In the genomic region with DNA sequence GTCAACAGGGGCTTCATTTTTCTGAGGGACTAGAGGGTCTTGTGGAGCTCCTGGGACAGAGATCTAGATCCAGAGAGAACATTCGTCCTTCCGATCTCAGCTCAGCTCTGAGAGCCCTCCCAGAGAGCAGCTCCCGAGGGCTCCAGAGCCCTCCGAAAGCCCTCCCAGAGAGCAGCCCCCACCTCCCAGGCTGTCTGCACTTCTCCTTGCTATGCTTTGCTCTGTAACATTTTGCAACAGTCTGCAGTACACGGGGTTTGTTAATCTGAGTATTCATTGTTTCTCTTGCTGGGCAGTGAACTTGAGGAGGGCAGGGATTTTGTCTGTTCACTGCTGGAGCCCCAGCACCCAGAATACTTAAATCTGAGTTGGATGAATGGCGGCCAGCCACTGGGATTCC, we compare ENCODE assay signal across 14 cellular contexts. TPM values are rescaled to one million over a fixed set of nuclear protein-coding genes. Genes with fewer than 3 reads are reported as not detected.
DNase-seq lines count a peak whose midpoint lies in the region; ATAC-seq and TF ChIP-seq lines count a peak whose summit lies in the region.
"Had no signal": no experiment of that assay in that cellular context is flagged by ENCODE, and none has a peak within 500 bp of the region (broad histone marks: within the 10 kb centered on the region; RNA-seq: fewer than 3 reads in every experiment).

No MANE protein-coding gene starts in this region.

- peaks cover 8% of the 10 kb centered on the region for H3K36me3 ChIP-seq in CD8-positive, alpha-beta T cell (ENCODE audit: insufficient read depth, low read length)
- H3K36me3 ChIP-seq in OCI-LY1 (ENCODE audit: insufficient read depth, low read length) (peaks cover 28% of the 10 kb centered on the region), endodermal cell (ENCODE audit: control insufficient read depth, insufficient read depth, low read length) (peaks cover 13% of the 10 kb centered on the region), sigmoid colon (peaks cover 0 to 18% (median under 1%) of the 10 kb centered on the region in 4 donors)

- H3K36me3 Mint-ChIP-seq in CD8-positive, alpha-beta T cell = peaks cover 19% of the 10 kb centered on the region
- peaks cover 18% of the 10 kb centered on the region for H3K36me3 Mint-ChIP-seq in endodermal cell (ENCODE audit: low read depth)
- H3K36me3 Mint-ChIP-seq in activated CD4-positive, alpha-beta memory T cell treated with anti-CD3 and anti-CD28 coated beads, Interleukin-2, amount 10 ng/mL, durations not matched to agents 7 days and 5 days (ENCODE audit: low read depth) = peaks cover 10% of the 10 kb centered on the region

- H3K4me1 ChIP-seq in CD8-positive, alpha-beta T cell (ENCODE audit: insufficient read depth, low read length) = peaks cover 33% of the 10 kb centered on the region
- H3K4me1 ChIP-seq in OCI-LY1 (ENCODE audit: insufficient read depth, low read length, severe bottlenecking) (peaks cover 31% of the 10 kb centered on the region), endodermal cell (ENCODE audit: control insufficient read depth, insufficient read depth, low read length) (no peaks in the 10 kb centered on the region), sigmoid colon (peaks cover 0 to 61% (median 52%) of the 10 kb centered on the region in 4 donors)

- no peak for TF ChIP-seq CTCF in CD8-positive, alpha-beta T cell (IDR thresholded peaks at IDR 0.05)
- TF ChIP-seq CTCF in OCI-LY1 (IDR thresholded peaks at IDR 0.05; ENCODE audit: low read length) (no peak), endodermal cell (conservative IDR thresholded peaks at IDR 0.05) (no peak), sigmoid colon (IDR thresholded peaks at IDR 0.05) (no peak)

- WGBS in endodermal cell (ENCODE audit: insufficient coverage in 1 of 2, insufficient read length in 1 of 2), 2 experiments = 95 to 98% methylated on average over 5 to 6 of the region's 6 CpGs
- 86 to 90% methylated on average over 6 of the region's 6 CpGs for WGBS in sigmoid colon, 2 donors

- no peak for TF ChIP-seq POLR2A in sigmoid colon (IDR thresholded peaks at IDR 0.05)

- H3K9me3 ChIP-seq in CD8-positive, alpha-beta T cell (ENCODE audit: low read length) = no peaks in the 10 kb centered on the region
- no peaks in the 10 kb centered on the region for H3K9me3 ChIP-seq in OCI-LY1 (ENCODE audit: low read length)
- no peaks in the 10 kb centered on the region for H3K9me3 ChIP-seq in endodermal cell (ENCODE audit: control insufficient read depth, low read length)
- no peaks in the 10 kb centered on the region for H3K9me3 ChIP-seq in sigmoid colon
- H3K9me3 ChIP-seq: gastrocnemius medialis had no signal

- peak overlapping the region; percentile 100; the same call in 1 of the 2 replicates for H3K9ac ChIP-seq in OCI-LY1 (ENCODE audit: low read length)
- H3K9ac ChIP-seq in endodermal cell (ENCODE audit: extremely low read depth, low read length, poor library complexity, severe bottlenecking) = no peak overlapping the region

- no peaks in the 10 kb centered on the region for H3K27me3 Mint-ChIP-seq in CD8-positive, alpha-beta T cell (ENCODE audit: low read depth)
- no peaks in the 10 kb centered on the region for H3K27me3 Mint-ChIP-seq in endodermal cell (ENCODE audit: insufficient read depth)
- H3K27me3 Mint-ChIP-seq in activated CD4-positive, alpha-beta memory T cell treated with anti-CD3 and anti-CD28 coated beads, Interleukin-2, amount 10 ng/mL, durations not matched to agents 7 days and 5 days = no peaks in the 10 kb centered on the region
- H3K27me3 Mint-ChIP-seq in stimulated activated naive CD8-positive, alpha-beta T cell treated with anti-CD3 and anti-CD28 coated beads, Interleukin-15, amount 100 ng/mL, for 72 hours = no peaks in the 10 kb centered on the region

- no peak overlapping the region for H3K4me3 ChIP-seq in CD8-positive, alpha-beta T cell (ENCODE audit: low read depth, low read length)
- H3K4me3 ChIP-seq in OCI-LY1 (ENCODE audit: low read depth, low read length, poor library complexity, severe bottlenecking) (peak overlapping the region; percentile 93), endodermal cell (ENCODE audit: low read length) (no peak overlapping the region), sigmoid colon (no peak overlapping the region)
- H3K4me3 ChIP-seq: gastrocnemius medialis had no signal

- H3K27ac Mint-ChIP-seq in CD8-positive, alpha-beta T cell = peak overlapping the region; percentile 22
- H3K27ac Mint-ChIP-seq in endodermal cell = peak overlapping the region; percentile 35
- no peak overlapping the region for H3K27ac Mint-ChIP-seq in activated CD4-positive, alpha-beta memory T cell treated with anti-CD3 and anti-CD28 coated beads, Interleukin-2, amount 10 ng/mL, durations not matched to agents 7 days and 5 days
- peak overlapping the region in 1 of 2 donors; percentile 5 for H3K27ac Mint-ChIP-seq in stimulated activated naive CD8-positive, alpha-beta T cell treated with anti-CD3 and anti-CD28 coated beads, Interleukin-15, amount 100 ng/mL, for 72 hours

- H2AFZ ChIP-seq in OCI-LY1 (ENCODE audit: low read length) = no peak overlapping the region

- POLR2A ChIA-PET in CD8-positive, alpha-beta T cell (lab: Charles Lee) = no interaction called here
- POLR2A ChIA-PET in activated CD4-positive, alpha-beta memory T cell treated with anti-CD3 and anti-CD28 coated beads, Interleukin-2, amount 10 ng/mL, durations not matched to agents 7 days and 5 days (lab: Charles Lee) = interaction anchor here (1.2 to 2.8 kb wide), 2 partner anchors 14 to 16 kb away, joined by 3 to 8 read pairs; no protein-coding TSS in a partner anchor

- no peaks in the 10 kb centered on the region for H3K9me2 ChIP-seq in OCI-LY1 (ENCODE audit: low read depth, low read length)

- intact Hi-C loops in CD8-positive, alpha-beta T cell (cut with DNase I, micrococcal nuclease) = no loop called here
- intact Hi-C loops in sigmoid colon (cut with DNase I) = no loop called here

- H3F3A ChIP-seq in OCI-LY1 (ENCODE audit: insufficient read depth, low read length) = no peaks in the 10 kb centered on the region

- H3K27me3 ChIP-seq in CD8-positive, alpha-beta T cell (ENCODE audit: insufficient read depth, low read length) = no peaks in the 10 kb centered on the region
- H3K27me3 ChIP-seq in OCI-LY1 (ENCODE audit: insufficient read depth, low read length) (no peaks in the 10 kb centered on the region), endodermal cell (ENCODE audit: control insufficient read depth, insufficient read depth, low read length, poor library complexity, severe bottlenecking) (no peaks in the 10 kb centered on the region), sigmoid colon (peaks cover 0 to 2% (median 0%) of the 10 kb centered on the region in 3 donors)
- H3K27me3 ChIP-seq: gastrocnemius medialis had no signal

- no peak for TF ChIP-seq EP300 in sigmoid colon (IDR thresholded peaks at IDR 0.05)

- H4K20me1 ChIP-seq in OCI-LY1 (ENCODE audit: insufficient read depth, low read length) = no peaks in the 10 kb centered on the region

- no peak overlapping the region for H3K4me3 Mint-ChIP-seq in CD8-positive, alpha-beta T cell
- no peak overlapping the region for H3K4me3 Mint-ChIP-seq in endodermal cell
- no peak overlapping the region for H3K4me3 Mint-ChIP-seq in activated CD4-positive, alpha-beta memory T cell treated with anti-CD3 and anti-CD28 coated beads, Interleukin-2, amount 10 ng/mL, durations not matched to agents 7 days and 5 days
- H3K4me3 Mint-ChIP-seq in stimulated activated naive CD8-positive, alpha-beta T cell treated with anti-CD3 and anti-CD28 coated beads, Interleukin-15, amount 100 ng/mL, for 72 hours = peak overlapping the region in 1 of 2 donors; percentile 26

- H3K4me2 ChIP-seq in OCI-LY1 (ENCODE audit: low read length) = peak overlapping the region; percentile 90

- peaks cover 35% of the 10 kb centered on the region for H3K4me1 Mint-ChIP-seq in CD8-positive, alpha-beta T cell (ENCODE audit: low read depth)
- H3K4me1 Mint-ChIP-seq in endodermal cell = peaks cover 11% of the 10 kb centered on the region
- H3K4me1 Mint-ChIP-seq in activated CD4-positive, alpha-beta memory T cell treated with anti-CD3 and anti-CD28 coated beads, Interleukin-2, amount 10 ng/mL, durations not matched to agents 7 days and 5 days = peaks cover 44% of the 10 kb centered on the region
- H3K4me1 Mint-ChIP-seq in stimulated activated naive CD8-positive, alpha-beta T cell treated with anti-CD3 and anti-CD28 coated beads, Interleukin-15, amount 100 ng/mL, for 72 hours = peaks cover 52% of the 10 kb centered on the region

- no peak for DNase-seq in CD8-positive, alpha-beta T cell
- DNase-seq in endodermal cell = no peak
- no peak for DNase-seq in sigmoid colon
- DNase-seq in activated CD4-positive, alpha-beta memory T cell treated with anti-CD3 and anti-CD28 coated beads, Interleukin-2, amount 10 ng/mL, durations not matched to agents 7 days and 5 days = no peak
- DNase-seq in stimulated activated naive CD8-positive, alpha-beta T cell treated with anti-CD3 and anti-CD28 coated beads, Interleukin-15, amount 100 ng/mL, for 72 hours = no peak
- DNase-seq: activated CD4-positive, alpha-beta T cell treated with anti-CD3 and anti-CD28 coated beads, Interleukin-2, amount 50 U/mL, for 48 hours; activated gamma-delta T cell; gastrocnemius medialis; NCI-H82; stimulated activated CD4-positive, alpha-beta T cell treated with anti-CD3 and anti-CD28 coated beads, Interleukin-12 subunit alpha, Interleukin-12 subunit beta, amount 100 ng/mL, for 4 hours had no signal

- CTCF ChIA-PET in CD8-positive, alpha-beta T cell (lab: Charles Lee) = interaction anchor here (1.3 to 54.2 kb wide), 3 partner anchors 9 to 51 kb away, joined by 3 to 2176 read pairs (median 61); partner anchors contain the start of genes LGALS1, NOL12, PDXP and SH3BP1
- CTCF ChIA-PET in activated CD4-positive, alpha-beta memory T cell treated with anti-CD3 and anti-CD28 coated beads, Interleukin-2, amount 10 ng/mL, durations not matched to agents 7 days and 5 days (lab: Charles Lee) = interaction anchor here (1.1 to 3.6 kb wide), 2 partner anchors 32 kb away, joined by 4 to 15 read pairs; no protein-coding TSS in a partner anchor

- no peak overlapping the region for H3K27ac ChIP-seq in CD8-positive, alpha-beta T cell (ENCODE audit: low read depth, low read length)
- H3K27ac ChIP-seq in OCI-LY1 (ENCODE audit: low read depth, low read length, poor library complexity, severe bottlenecking) = peak overlapping the region; percentile 92
- H3K27ac ChIP-seq in endodermal cell (ENCODE audit: low read depth, low read length) = no peak overlapping the region
- peak overlapping the region in 3 of 4 donors; percentile 17 to 98 (median 95) for H3K27ac ChIP-seq in sigmoid colon
- H3K27ac ChIP-seq: gastrocnemius medialis had no signal

- no peaks in the 10 kb centered on the region for H3K9me3 Mint-ChIP-seq in CD8-positive, alpha-beta T cell
- no peaks in the 10 kb centered on the region for H3K9me3 Mint-ChIP-seq in endodermal cell
- no peaks in the 10 kb centered on the region for H3K9me3 Mint-ChIP-seq in activated CD4-positive, alpha-beta memory T cell treated with anti-CD3 and anti-CD28 coated beads, Interleukin-2, amount 10 ng/mL, durations not matched to agents 7 days and 5 days
- H3K9me3 Mint-ChIP-seq in stimulated activated naive CD8-positive, alpha-beta T cell treated with anti-CD3 and anti-CD28 coated beads, Interleukin-15, amount 100 ng/mL, for 72 hours = no peaks in the 10 kb centered on the region

- H3K79me2 ChIP-seq in OCI-LY1 (ENCODE audit: insufficient read depth, low read length) = peaks cover 15% of the 10 kb centered on the region

- ATAC-seq in CD8-positive, alpha-beta T cell = no peak
- ATAC-seq in HG03354 (IDR thresholded peaks at IDR 0.05; ENCODE audit: poor library complexity, severe bottlenecking, unreplicated experiment) (no peak), HG03108 (IDR thresholded peaks at IDR 0.05; ENCODE audit: unreplicated experiment) (no peak)
- no peak for ATAC-seq in stimulated activated naive CD8-positive, alpha-beta T cell treated with anti-CD3 and anti-CD28 coated beads, Interleukin-15, amount 100 ng/mL, for 72 hours
- ATAC-seq: gastrocnemius medialis had no signal

RNA-seq across cellular contexts. Expression of gene GGA1, which starts 2.6 kb away (rescaled TPM):
- 10 to 100 TPM; 66.0 to 69.1 TPM for total RNA-seq in CD8-positive, alpha-beta T cell
- 10 to 100 TPM; 87.5 TPM for total RNA-seq in endodermal cell
- polyA plus RNA-seq in endodermal cell (2013, experiment 1 of 2) = 60.0 TPM
- polyA plus RNA-seq in endodermal cell (2013, experiment 2 of 2) = 56.4 TPM
- total RNA-seq in sigmoid colon = 10 to 100 TPM; 26.4 to 59.8 (median 42.3) TPM
- polyA plus RNA-seq in sigmoid colon = 10 to 100 TPM; 25.2 to 77.4 (median 34.4) TPM
- 10 to 100 TPM; 59.5 to 64.4 TPM for total RNA-seq in activated CD4-positive, alpha-beta memory T cell treated with anti-CD3 and anti-CD28 coated beads, Interleukin-2, amount 10 ng/mL, durations not matched to agents 7 days and 5 days

RNA-seq across cellular contexts. Expression of gene SH3BP1, which starts 28.3 kb away (rescaled TPM):
- total RNA-seq in CD8-positive, alpha-beta T cell = 10 to 100 TPM; 51.5 to 52.9 TPM
- total RNA-seq in endodermal cell (10 to 100 TPM; 37.7 to 38.6 TPM), sigmoid colon (1 to 10 TPM; 1.4 to 6.9 (median 4.7) TPM)
- polyA plus RNA-seq in endodermal cell (2013, experiment 1 of 2) = 15.7 TPM
- 14.3 TPM for polyA plus RNA-seq in endodermal cell (2013, experiment 2 of 2)
- polyA plus RNA-seq in sigmoid colon = 10 to 100 TPM; 35.4 to 71.2 (median 58.5) TPM
- total RNA-seq in activated CD4-positive, alpha-beta memory T cell treated with anti-CD3 and anti-CD28 coated beads, Interleukin-2, amount 10 ng/mL, durations not matched to agents 7 days and 5 days = 100 to 1,000 TPM; 161 to 162 TPM

RNA-seq across cellular contexts. Expression of gene LGALS2, which starts 31.3 kb away (rescaled TPM):
- not detected for total RNA-seq in CD8-positive, alpha-beta T cell
- under 1 TPM in 1 of 2 donors, not detected in 1; 0.86 TPM for total RNA-seq in endodermal cell
- polyA plus RNA-seq in endodermal cell (2013, experiment 1 of 2) = not detected
- not detected for polyA plus RNA-seq in endodermal cell (2013, experiment 2 of 2)
- not detected for total RNA-seq in sigmoid colon
- 100 to 1,000 TPM in 2 of 3 donors, 10 to 100 TPM in 1; 61.9 to 155 (median 147) TPM for polyA plus RNA-seq in sigmoid colon
- total RNA-seq in activated CD4-positive, alpha-beta memory T cell treated with anti-CD3 and anti-CD28 coated beads, Interleukin-2, amount 10 ng/mL, durations not matched to agents 7 days and 5 days = not detected
- total RNA-seq: cardiac septum, gastrocnemius medialis had no signal

RNA-seq across cellular contexts. Expression of gene PDXP, which starts 47.3 kb away (rescaled TPM):
- total RNA-seq in CD8-positive, alpha-beta T cell = 1 to 10 TPM; 2.4 to 3.2 TPM
- total RNA-seq in endodermal cell = 10 to 100 TPM; 23.5 to 29.3 TPM
- 40.4 TPM for polyA plus RNA-seq in endodermal cell (2013, experiment 1 of 2)
- 40.7 TPM for polyA plus RNA-seq in endodermal cell (2013, experiment 2 of 2)
- 10 to 100 TPM in 2 of 4 donors, 1 to 10 TPM in 2; 7.5 to 12.8 (median 9.6) TPM for total RNA-seq in sigmoid colon
- 10 to 100 TPM; 30.2 to 51.1 (median 48.6) TPM for polyA plus RNA-seq in sigmoid colon
- total RNA-seq in activated CD4-positive, alpha-beta memory T cell treated with anti-CD3 and anti-CD28 coated beads, Interleukin-2, amount 10 ng/mL, durations not matched to agents 7 days and 5 days = 10 to 100 TPM; 19.1 to 21.6 TPM

RNA-seq across cellular contexts. Expression of gene CDC42EP1, which starts 50.9 kb away (rescaled TPM):
- total RNA-seq in CD8-positive, alpha-beta T cell = not detected
- 10 to 100 TPM; 45.0 to 45.1 TPM for total RNA-seq in endodermal cell
- polyA plus RNA-seq in endodermal cell (2013, experiment 1 of 2) = 22.1 TPM
- 22.6 TPM for polyA plus RNA-seq in endodermal cell (2013, experiment 2 of 2)
- total RNA-seq in sigmoid colon = 10 to 100 TPM; 14.6 to 28.0 (median 20.7) TPM
- polyA plus RNA-seq in sigmoid colon = 10 to 100 TPM; 22.2 to 64.1 (median 24.6) TPM
- 1 to 10 TPM in 1 of 2 experiments, under 1 TPM in 1; 0.95 to 1.1 TPM for total RNA-seq in activated CD4-positive, alpha-beta memory T cell treated with anti-CD3 and anti-CD28 coated beads, Interleukin-2, amount 10 ng/mL, durations not matched to agents 7 days and 5 days

Comparison
In these comparisons a context has a peak if more than half of its experiments do, and no peak if none do; other contexts are left out.
1. H3K27ac ChIP-seq: peak in OCI-LY1 (single experiment) and sigmoid colon (3 of 4); none in CD8-positive, alpha-beta T cell (single experiment) and endodermal cell (single experiment).
2. RNA of gene SH3BP1, which starts 28.3 kb away (total RNA-seq): 161 to 162 TPM in activated CD4-positive, alpha-beta memory T cell treated with anti-CD3 and anti-CD28 coated beads, Interleukin-2, amount 10 ng/mL, durations not matched to agents 7 days and 5 days, 51.5 to 52.9 TPM in CD8-positive, alpha-beta T cell and 37.7 to 38.6 TPM in endodermal cell; 1.4 to 6.9 TPM in sigmoid colon; every median in the first group is over 4 times any median in the second.